9 cellular contexts compared by ENCODE assay signal in the genomic region with DNA sequence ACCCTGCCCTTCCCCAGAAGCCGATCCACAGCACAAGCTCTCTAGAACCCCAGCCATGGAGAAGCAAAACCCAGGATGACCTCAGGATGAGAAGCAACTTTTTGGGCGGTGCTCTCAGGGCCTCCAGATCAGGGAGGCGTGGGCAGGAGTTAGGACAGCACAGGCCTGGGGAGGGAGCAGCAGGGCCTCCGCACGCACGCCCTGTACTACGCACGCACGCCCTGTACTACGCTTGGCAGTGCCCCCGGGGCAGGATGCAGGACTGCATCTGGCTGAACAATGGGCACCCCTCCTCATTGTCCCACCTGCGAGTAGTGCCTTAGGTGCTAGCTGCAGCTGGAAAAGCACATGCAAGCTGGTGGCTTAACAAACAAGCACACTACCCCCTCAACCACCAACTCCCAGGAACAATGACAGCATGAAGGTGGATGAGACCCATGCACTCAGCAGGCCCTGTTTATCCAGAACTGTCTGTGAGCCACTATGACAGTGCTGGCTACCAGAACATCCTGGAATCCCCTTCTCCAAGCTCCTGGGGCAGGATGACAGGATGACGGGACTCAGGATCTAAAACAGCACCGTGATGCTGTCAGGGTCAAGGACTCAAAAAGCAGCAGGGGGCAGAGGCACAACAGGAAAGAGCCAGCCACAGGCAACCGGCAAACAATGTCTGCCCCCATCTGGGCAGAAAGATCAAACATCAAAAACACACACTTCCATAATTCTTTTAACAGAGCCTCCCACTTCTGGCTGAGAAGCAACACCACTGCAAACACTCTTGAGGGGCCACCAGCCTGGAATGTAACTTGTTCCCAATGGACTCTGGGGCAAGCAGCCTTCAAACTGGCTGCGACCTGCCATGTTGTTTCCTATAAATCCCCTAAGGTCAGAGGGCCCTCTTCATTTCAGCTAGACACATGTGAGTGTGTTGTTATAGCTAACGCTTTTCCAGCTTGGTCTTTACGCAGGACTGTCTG. TPM values are rescaled to one million over a fixed set of nuclear protein-coding genes. Genes with fewer than 3 reads are reported as not detected.
DNase-seq lines count a peak whose midpoint lies in the region; ATAC-seq and TF ChIP-seq lines count a peak whose summit lies in the region.
"Had no signal": no experiment of that assay in that cellular context is flagged by ENCODE, and none has a peak within 500 bp of the region (broad histone marks: within the 10 kb centered on the region; RNA-seq: fewer than 3 reads in every experiment).

No MANE protein-coding gene starts in this region.

- intact Hi-C loops in activated naive CD4-positive, alpha-beta T cell treated with anti-CD3 and anti-CD28 coated beads for 36 hours (cut with micrococcal nuclease) = loop anchor here (1.0 kb wide), 2 partner anchors 36 to 110 kb away; no protein-coding TSS in a partner anchor
- intact Hi-C loops in PC-9 (cut with micrococcal nuclease; ENCODE audit: unreplicated experiment) = loop anchor here (1.0 kb wide), 1 partner anchor 110 kb away; no protein-coding TSS in a partner anchor
- intact Hi-C loops in cardiac septum (cut with DNase I) = loop anchor here (2.0 to 5.0 kb wide), 2 partner anchors 32 to 83 kb away; no protein-coding TSS in a partner anchor

- peak; percentile 30 for DNase-seq in activated naive CD4-positive, alpha-beta T cell treated with anti-CD3 and anti-CD28 coated beads for 36 hours
- DNase-seq in activated naive CD4-positive, alpha-beta T cell (lab: John Stamatoyannopoulos, UW) = no peak
- DNase-seq in PC-9 = peak in 1 of 2 experiments; percentile 33
- peak; percentile 73 for DNase-seq in cardiac septum (ENCODE audit: low spot score)
- DNase-seq in upper lobe of left lung = no peak
- no peak for DNase-seq in T-helper 9 cell
- DNase-seq in effector CD4-positive, alpha-beta T cell = no peak
- DNase-seq in activated CD4-positive, CD25-positive, alpha-beta regulatory T cell treated with anti-CD3 and anti-CD28 coated beads, Interleukin-2, amount 50 U/mL, for 72 hours = no peak
- DNase-seq: naive B cell had no signal

- H3K4me1 ChIP-seq in PC-9 (replicated peaks; ENCODE audit: insufficient read depth) (peaks cover 29% of the 10 kb centered on the region), upper lobe of left lung (peaks cover 41 to 52% (median 42%) of the 10 kb centered on the region in 4 donors)

- peaks cover 99% of the 10 kb centered on the region for H3K79me2 ChIP-seq in PC-9 (ENCODE audit: low read depth)

- H3F3A ChIP-seq in PC-9 (ENCODE audit: insufficient read depth, low read depth) = peaks cover 13% of the 10 kb centered on the region; the same call in 1 of the 2 replicates

- WGBS in upper lobe of left lung, 2 donors = 45 to 64% methylated on average over 6 to 14 of the region's 18 CpGs

- H3K4me1 Mint-ChIP-seq in activated naive CD4-positive, alpha-beta T cell treated with anti-CD3 and anti-CD28 coated beads for 36 hours (ENCODE audit: low read depth) = no peaks in the 10 kb centered on the region

- H2AFZ ChIP-seq in PC-9 = no peak overlapping the region

- no peak overlapping the region for H3K27ac ChIP-seq in PC-9
- peak overlapping the region; percentile 82 to 85 (median 83) for H3K27ac ChIP-seq in upper lobe of left lung

- H3K9me3 ChIP-seq in PC-9 (ENCODE audit: insufficient read depth, low read depth) (no peaks in the 10 kb centered on the region), upper lobe of left lung (no peaks in the 10 kb centered on the region)

- no peak for ATAC-seq in upper lobe of left lung (ENCODE audit: low FRiP score in 2 of 2)

- no peak overlapping the region for H3K4me3 Mint-ChIP-seq in activated naive CD4-positive, alpha-beta T cell treated with anti-CD3 and anti-CD28 coated beads for 36 hours
- H3K4me3 Mint-ChIP-seq: naive B cell had no signal

- H4K20me1 ChIP-seq in PC-9 (ENCODE audit: insufficient read depth) = peaks cover 7% of the 10 kb centered on the region; the same call in 1 of the 2 replicates

- H3K36me3 ChIP-seq in PC-9 (ENCODE audit: low read depth) = no peaks in the 10 kb centered on the region; the same call in 1 of the 2 replicates
- no peaks in the 10 kb centered on the region for H3K36me3 ChIP-seq in upper lobe of left lung

- POLR2A ChIA-PET in PC-9 (lab: Charles Lee; ENCODE audit: unreplicated experiment) = interaction anchor here (0.5 kb wide), 1 partner anchor 13 kb away, joined by 4 read pairs; no protein-coding TSS in a partner anchor

- peaks cover 2% of the 10 kb centered on the region for H3K27me3 Mint-ChIP-seq in activated naive CD4-positive, alpha-beta T cell treated with anti-CD3 and anti-CD28 coated beads for 36 hours (ENCODE audit: low read depth)

- no TSS peak for BruUV-seq in PC-9 (replicated peaks; lab: Mats Ljungman, UMichigan)

- H3K27ac Mint-ChIP-seq in activated naive CD4-positive, alpha-beta T cell treated with anti-CD3 and anti-CD28 coated beads for 36 hours = no peak overlapping the region

- no peaks in the 10 kb centered on the region for H3K9me3 Mint-ChIP-seq in activated naive CD4-positive, alpha-beta T cell treated with anti-CD3 and anti-CD28 coated beads for 36 hours

- TF ChIP-seq CTCF in PC-9 (conservative IDR thresholded peaks at IDR 0.05) = 0 out of 2 replicates have a peak, but pooled peaks have one; percentile 32
- peak in 1 of 6 experiments; percentile 23 for TF ChIP-seq CTCF in upper lobe of left lung (IDR thresholded peaks at IDR 0.05)

- H3K27me3 ChIP-seq in PC-9 (ENCODE audit: insufficient read depth, low read depth) (no peaks in the 10 kb centered on the region), upper lobe of left lung (no peaks in the 10 kb centered on the region)

- H3K9me2 ChIP-seq in PC-9 (ENCODE audit: insufficient read depth) = no peaks in the 10 kb centered on the region

- no peaks in the 10 kb centered on the region for H3K36me3 Mint-ChIP-seq in activated naive CD4-positive, alpha-beta T cell treated with anti-CD3 and anti-CD28 coated beads for 36 hours (ENCODE audit: low read depth)
- H3K36me3 Mint-ChIP-seq: naive B cell had no signal

- TF ChIP-seq POLR2A in upper lobe of left lung (IDR thresholded peaks at IDR 0.05) = no peak

- CTCF ChIA-PET in activated naive CD4-positive, alpha-beta T cell treated with anti-CD3 and anti-CD28 coated beads for 36 hours (lab: Charles Lee) = interaction anchor here (0.6 to 2.0 kb wide), 8 partner anchors 8 to 113 kb away, joined by 3 to 9 read pairs (median 3); no protein-coding TSS in a partner anchor
- CTCF ChIA-PET in PC-9 (lab: Charles Lee) = interaction anchor here (1.0 to 1.3 kb wide), 3 partner anchors 22 to 108 kb away, joined by 3 to 4 read pairs (median 3); no protein-coding TSS in a partner anchor

- no peak overlapping the region for H3K4me3 ChIP-seq in PC-9
- no peak overlapping the region for H3K4me3 ChIP-seq in upper lobe of left lung

- peak in 1 of 4 donors; percentile 90 for TF ChIP-seq EP300 in upper lobe of left lung (IDR thresholded peaks at IDR 0.05)

- no peak overlapping the region for H3K4me2 ChIP-seq in PC-9

RNA-seq across cellular contexts. Expression of gene PODXL, which starts 11.7 kb away (rescaled TPM):
- total RNA-seq in activated naive CD4-positive, alpha-beta T cell treated with anti-CD3 and anti-CD28 coated beads for 36 hours = 1 to 10 TPM in 1 of 2 experiments, under 1 TPM in 1; 0.98 to 1.8 TPM
- total RNA-seq in PC-9 (2021) = 57.5 and 75.3 TPM in 2 replicates
- 76.2 TPM for total RNA-seq in cardiac septum
- total RNA-seq in upper lobe of left lung = 100 to 1,000 TPM in 3 of 6 donors, 10 to 100 TPM in 3; 57.0 to 108 (median 96.6) TPM

Comparison
In these comparisons a context has a peak if more than half of its experiments do, and no peak if none do; other contexts are left out.
1. DNase-seq: peak in activated naive CD4-positive, alpha-beta T cell treated with anti-CD3 and anti-CD28 coated beads for 36 hours (single experiment) and cardiac septum (single experiment); none in activated naive CD4-positive, alpha-beta T cell (0 of 4), upper lobe of left lung (0 of 2), T-helper 9 cell (single experiment), effector CD4-positive, alpha-beta T cell (single experiment) and activated CD4-positive, CD25-positive, alpha-beta regulatory T cell treated with anti-CD3 and anti-CD28 coated beads, Interleukin-2, amount 50 U/mL, for 72 hours (single experiment).
2. RNA of gene PODXL, which starts 11.7 kb away (total RNA-seq): 57.0 to 108 TPM in upper lobe of left lung, 76.2 TPM in cardiac septum (single experiment) and 57.5 to 75.3 TPM in PC-9; 0.98 to 1.8 TPM in activated naive CD4-positive, alpha-beta T cell treated with anti-CD3 and anti-CD28 coated beads for 36 hours; every median in the first group is over 10 times any median in the second.